Comparison of ENCODE assay signal across 6 cellular contexts in genomic region chr22:20718727-20719126, GRCh38. TPM values are rescaled to one million over a fixed set of nuclear protein-coding genes. Genes with fewer than 3 reads are reported as not detected.
"Had no signal": no experiment of that assay in that cellular context is flagged by ENCODE, and none has a peak within 500 bp of the region (broad histone marks: within the 10 kb centered on the region; RNA-seq: fewer than 3 reads in every experiment).

No MANE protein-coding gene starts in this region.

RNA-seq across cellular contexts. Expression of gene SERPIND1, which starts 55.2 kb away (rescaled TPM):
- total RNA-seq: kidney epithelial cell; left colon; left ventricle myocardium superior; naive thymus-derived CD8-positive, alpha-beta T cell; osteocyte; smooth muscle cell had no signal
